ENCODE assay signal across 8 cellular contexts in genomic region chr11:117426297-117426685, GRCh38.
DNase-seq lines count a peak whose midpoint lies in the region; ATAC-seq, FAIRE-seq and TF ChIP-seq lines count a peak whose summit lies in the region.

No MANE protein-coding gene starts in this region.

- no peaks in the 10 kb centered on the region for H3K4me1 Mint-ChIP-seq in activated CD4-positive, alpha-beta T cell treated with anti-CD3 and anti-CD28 coated beads, Interleukin-2, amount 10 ng/mL, durations not matched to agents 24 days and 14 days

- H3K27me3 ChIP-seq in colonic mucosa, result no peaks in the 10 kb centered on the region
- peaks cover 2 to 24% of the 10 kb centered on the region in 2 experiments; a peak in 4 of 5 replicates for H3K27me3 ChIP-seq in HepG2 (ENCODE audit: control insufficient read depth in 1 of 2, insufficient read depth in 2 of 2, low read length in 2 of 2)

- TF ChIP-seq CTCF in colonic mucosa (IDR thresholded peaks at IDR 0.05), result peak; percentile 94
- TF ChIP-seq CTCF in HepG2 (CRISPR knock-in tag; IDR thresholded peaks at IDR 0.05), result peak; percentile 95

- CTCF ChIA-PET in HepG2 (lab: Yijun Ruan, JAX; ENCODE audit: low intra/inter-chr PET ratio, low total read pairs), result interaction anchor here (1.3 kb wide), 2 partner anchors 195 to 391 kb away, joined by 4 to 6 read pairs; no protein-coding TSS in a partner anchor

- H3K36me3 Mint-ChIP-seq in activated CD4-positive, alpha-beta T cell treated with anti-CD3 and anti-CD28 coated beads, Interleukin-2, amount 10 ng/mL, durations not matched to agents 24 days and 14 days (ENCODE audit: low read depth), result no peaks in the 10 kb centered on the region

- no peaks in the 10 kb centered on the region for H3K79me2 ChIP-seq in HepG2 (ENCODE audit: insufficient read depth, low read length)

- H3K36me3 ChIP-seq in colonic mucosa (no peaks in the 10 kb centered on the region), HepG2 (replicated peaks in 1 of 2; ENCODE audit: control insufficient read depth in 1 of 2, insufficient read depth in 2 of 2, low read length in 2 of 2) (no peaks in the 10 kb centered on the region)

- in situ Hi-C loops in HepG2 (cut with HindIII; ENCODE audit: extremely low pct_ligation_motif_present, low pct_unique_long_range_greater_than_20kb), result loop anchor here (25.0 kb wide), 1 partner anchor 511 kb away; the partner anchor contains the start of gene TMPRSS13

- peak; percentile 79 for TF ChIP-seq RAD21 in HepG2 (CRISPR knock-in tag; IDR thresholded peaks at IDR 0.05)

- H3K4me3 ChIP-seq in colonic mucosa (no peak overlapping the region), HepG2 (replicated peaks in 1 of 3; ENCODE audit: insufficient read depth in 1 of 3, low read depth in 2 of 3, low read length in 3 of 3) (no peak overlapping the region)

- H3K9ac ChIP-seq in colonic mucosa (ENCODE audit: low read depth in 2 of 2, low read length in 2 of 2), result no peak overlapping the region
- no peak overlapping the region for H3K9ac ChIP-seq in HepG2 (ENCODE audit: insufficient read depth, low read depth, low read length)

- POLR2A ChIA-PET in HepG2 (lab: Yijun Ruan, JAX), result interaction anchor here (0.9 kb wide), 1 partner anchor 389 kb away, joined by 3 read pairs; no protein-coding TSS in a partner anchor

- H3K4me3 Mint-ChIP-seq in activated CD4-positive, alpha-beta T cell treated with anti-CD3 and anti-CD28 coated beads, Interleukin-2, amount 10 ng/mL, durations not matched to agents 24 days and 14 days, result no peak overlapping the region

- H4K20me1 ChIP-seq in HepG2 (ENCODE audit: insufficient read depth, low read length), result no peaks in the 10 kb centered on the region

- intact Hi-C loops in activated CD4-positive, alpha-beta T cell treated with anti-CD3 and anti-CD28 coated beads, Interleukin-2, amount 10 ng/mL, durations not matched to agents 24 days and 14 days (cut with micrococcal nuclease), result loop anchor here (2.0 to 5.0 kb wide), 2 partner anchors 196 to 391 kb away; no protein-coding TSS in a partner anchor
- intact Hi-C loops in colonic mucosa (cut with DNase I) (loop anchor here (2.0 kb wide), 1 partner anchor 391 kb away; no protein-coding TSS in a partner anchor), HepG2 (cut with micrococcal nuclease; ENCODE audit: unreplicated experiment) (loop anchor here (1.0 to 10.0 kb wide), 2 partner anchors 383 to 519 kb away; no protein-coding TSS in a partner anchor)

- 40% methylated on average over 1 of the region's 17 CpGs for WGBS in HepG2 (ENCODE audit: low lambda C conversion rate)

- peak; percentile 33 for DNase-seq in NK-92 treated with Interleukin-12 subunit alpha and Interleukin-12 subunit beta, amount 100 ng/mL, for 24 hours (lab: John Stamatoyannopoulos, UW)
- DNase-seq in NK-92 (lab: John Stamatoyannopoulos, UW; ENCODE audit: unreplicated experiment) (no peak), NCI-H2196 (lab: John Stamatoyannopoulos, UW; ENCODE audit: unreplicated experiment) (peak; percentile 82), colonic mucosa (peak; percentile 74), HepG2 (ENCODE audit: low spot score) (peak; percentile 38)
- DNase-seq in activated CD4-positive, alpha-beta T cell treated with anti-CD3 and anti-CD28 coated beads, Interleukin-2, amount 10 ng/mL, durations not matched to agents 24 days and 14 days, result peak; percentile 91
- DNase-seq in stimulated activated CD4-positive, alpha-beta T cell treated with anti-CD3 and anti-CD28 coated beads, Interleukin-4, amount 100 ng/mL, for 48 hours (ENCODE audit: low read depth in 2 of 2), result peak; percentile 59 to 80

- H3K27ac Mint-ChIP-seq in activated CD4-positive, alpha-beta T cell treated with anti-CD3 and anti-CD28 coated beads, Interleukin-2, amount 10 ng/mL, durations not matched to agents 24 days and 14 days, result no peak overlapping the region

- TF ChIP-seq EP300 in HepG2 (IDR thresholded peaks at IDR 0.05; ENCODE audit: low read depth in 2 of 2, low read length in 2 of 2), result no peak
- no peak for TF ChIP-seq EP300 in HepG2 (CRISPR knock-in tag; IDR thresholded peaks at IDR 0.05; ENCODE audit: borderline replicate concordance)

- H3K4me2 ChIP-seq in HepG2 (ENCODE audit: low read depth, low read length), result no peak overlapping the region

- H3K27ac ChIP-seq in colonic mucosa (no peak overlapping the region), HepG2 (ENCODE audit: extremely low read length, insufficient read depth, low read length) (no peak overlapping the region)

- H3K4me1 ChIP-seq in colonic mucosa (no peaks in the 10 kb centered on the region), HepG2 (ENCODE audit: insufficient read depth, low read length) (peaks cover 4% of the 10 kb centered on the region; the same call in 1 of the 2 replicates)

- H3K9me3 ChIP-seq in colonic mucosa (no peaks in the 10 kb centered on the region), HepG2 (ENCODE audit: low read length) (no peaks in the 10 kb centered on the region)

- H3K27me3 Mint-ChIP-seq in activated CD4-positive, alpha-beta T cell treated with anti-CD3 and anti-CD28 coated beads, Interleukin-2, amount 10 ng/mL, durations not matched to agents 24 days and 14 days, result peaks cover 6% of the 10 kb centered on the region

- TF ChIP-seq POLR2A in HepG2 (IDR thresholded peaks at IDR 0.05; ENCODE audit: insufficient read depth in 1 of 2, low read depth in 2 of 2, low read length in 2 of 2), result no peak

- H3K9me3 Mint-ChIP-seq in activated CD4-positive, alpha-beta T cell treated with anti-CD3 and anti-CD28 coated beads, Interleukin-2, amount 10 ng/mL, durations not matched to agents 24 days and 14 days, result no peaks in the 10 kb centered on the region

- H2AFZ ChIP-seq in HepG2 (ENCODE audit: low read length), result no peak overlapping the region

- no TSS peak for BruUV-seq in HepG2 (replicated peaks; lab: Mats Ljungman, UMichigan)

- ATAC-seq in HepG2 (peak; percentile 80), GM19023 (IDR thresholded peaks at IDR 0.05; ENCODE audit: unreplicated experiment) (no peak)

- peak; percentile 76 for FAIRE-seq in HepG2 (lab: Jason Lieb, UNC)

TF ChIP-seq in HepG2, 621 proteins besides CTCF, POLR2A, EP300 and RAD21:
- TF ChIP-seq ZBTB7B (CRISPR knock-in tag; IDR thresholded peaks at IDR 0.05), result peak; percentile 55; the same call in 1 of the 2 replicates
- TF ChIP-seq SMC3 (IDR thresholded peaks at IDR 0.05; ENCODE audit: low read length), result peak; percentile 66
- TF ChIP-seq, protein P1, sequence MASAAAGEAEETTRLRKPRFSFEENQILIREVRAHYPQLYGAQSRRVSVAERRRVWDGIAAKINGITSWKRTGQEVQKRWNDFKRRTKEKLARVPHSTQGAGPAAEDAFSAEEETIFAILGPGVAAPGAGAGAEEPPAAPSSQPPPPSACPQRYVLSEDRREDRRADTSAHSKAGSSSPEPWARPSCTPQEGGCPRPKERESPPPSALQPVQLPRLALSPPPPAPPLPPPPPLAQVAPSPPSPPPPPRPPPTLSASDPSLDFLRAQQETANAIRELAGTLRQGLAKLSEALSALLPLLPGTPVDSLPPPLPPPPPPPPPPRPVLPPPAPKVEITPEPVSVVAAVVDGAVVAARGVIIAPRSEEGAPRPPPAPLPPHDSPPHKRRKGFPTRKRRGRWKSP (CRISPR knock-in tag; IDR thresholded peaks at IDR 0.05), result no peak
- peak; percentile 82 for TF ChIP-seq STAG1 (CRISPR knock-in tag; IDR thresholded peaks at IDR 0.05)
- no peak for TF ChIP-seq NFIC (IDR thresholded peaks at IDR 0.05; ENCODE audit: low read length)
- 0 out of 2 replicates have a peak, but pooled peaks have one; percentile 24 for TF ChIP-seq SIN3B (IDR thresholded peaks at IDR 0.05; ENCODE audit: low read length)
- peak; percentile 66 for TF ChIP-seq TEAD3 (CRISPR knock-in tag; optimal IDR thresholded peaks at IDR 0.05; ENCODE audit: borderline replicate concordance)
- 0 out of 2 replicates have a peak, but pooled peaks have one; percentile 39 for TF ChIP-seq ZNF263 (CRISPR knock-in tag; IDR thresholded peaks at IDR 0.05)
- 0 out of 2 replicates have a peak, but pooled peaks have one; percentile 9 for TF ChIP-seq FOSL2 (CRISPR knock-in tag; IDR thresholded peaks at IDR 0.05)
- TF ChIP-seq CC2D1A (CRISPR knock-in tag; IDR thresholded peaks at IDR 0.05), result no peak
- peak; percentile 74 for TF ChIP-seq XRCC5 (optimal IDR thresholded peaks at IDR 0.05; ENCODE audit: low read length)
